In genomic region chr6:19812512-19813119, GRCh38 we compare ENCODE assay signal across 8 cellular contexts. TPM values are rescaled to one million over a fixed set of nuclear protein-coding genes. Genes with fewer than 3 reads are reported as not detected.
DNase-seq lines count a peak whose midpoint lies in the region; ATAC-seq and TF ChIP-seq lines count a peak whose summit lies in the region.

No MANE protein-coding gene starts in this region.

- no peak overlapping the region for H3K4me3 ChIP-seq in ascending aorta

- no peaks in the 10 kb centered on the region for H3K36me3 Mint-ChIP-seq in activated T-cell treated with anti-CD3 and anti-CD28 coated beads, Interleukin-2, amount 50 U/mL, for 72 hours (ENCODE audit: insufficient read depth in 2 of 2)

- intact Hi-C loops in ascending aorta (cut with DNase I) = loop anchor here (2.0 kb wide), 1 partner anchor 38 kb away; no protein-coding TSS in a partner anchor

- H3K4me1 ChIP-seq in ascending aorta = no peaks in the 10 kb centered on the region

- no peaks in the 10 kb centered on the region for H3K4me1 Mint-ChIP-seq in activated T-cell treated with anti-CD3 and anti-CD28 coated beads, Interleukin-2, amount 50 U/mL, for 72 hours (ENCODE audit: low read depth)

- DNase-seq in Caki2 (ENCODE audit: low read depth) (peak; percentile 55), ascending aorta (ENCODE audit: low spot score in 2 of 2) (no peak), kidney tubule cell (ENCODE audit: low spot score) (peak; percentile 65), NCI-H1436 (lab: John Stamatoyannopoulos, UW) (no peak), NCI-H774 (lab: John Stamatoyannopoulos, UW) (no peak), UCSD-AML1 (lab: John Stamatoyannopoulos, UW; ENCODE audit: unreplicated experiment) (no peak)
- no peak for DNase-seq in activated T-cell treated with anti-CD3 and anti-CD28 coated beads, Interleukin-2, amount 50 U/mL, for 72 hours

- peaks cover 10% of the 10 kb centered on the region for H3K27me3 Mint-ChIP-seq in activated T-cell treated with anti-CD3 and anti-CD28 coated beads, Interleukin-2, amount 50 U/mL, for 72 hours (ENCODE audit: low read depth)

- in situ Hi-C loops in Caki2 (cut with HindIII; ENCODE audit: low pct_unique_long_range_greater_than_20kb, low sequenced_read_pairs) = no loop called here

- H3K9me3 ChIP-seq in ascending aorta = peaks cover 0 to 10% of the 10 kb centered on the region in 2 donors

- H3K27me3 ChIP-seq in ascending aorta = no peaks in the 10 kb centered on the region

- H3K27ac ChIP-seq in ascending aorta = no peak overlapping the region

- ATAC-seq in HG03060 (IDR thresholded peaks at IDR 0.05; ENCODE audit: low read depth, unreplicated experiment) = peak; percentile 49
- no peak for ATAC-seq in activated T-cell treated with anti-CD3 and anti-CD28 coated beads, Interleukin-2, amount 50 U/mL, for 72 hours (replicated peaks in 1 of 2)

- H3K36me3 ChIP-seq in ascending aorta = no peaks in the 10 kb centered on the region

- H3K4me3 Mint-ChIP-seq in activated T-cell treated with anti-CD3 and anti-CD28 coated beads, Interleukin-2, amount 50 U/mL, for 72 hours = no peak overlapping the region

- peaks cover 0 to 3% of the 10 kb centered on the region in 2 donors for H3K9me3 Mint-ChIP-seq in activated T-cell treated with anti-CD3 and anti-CD28 coated beads, Interleukin-2, amount 50 U/mL, for 72 hours

- H3K27ac Mint-ChIP-seq in activated T-cell treated with anti-CD3 and anti-CD28 coated beads, Interleukin-2, amount 50 U/mL, for 72 hours = no peak overlapping the region

- TF ChIP-seq CTCF in ascending aorta (IDR thresholded peaks at IDR 0.05) = peak in 2 of 3 experiments; percentile 54 to 58

RNA-seq across cellular contexts. Expression of gene ID4, which starts 24.6 kb away (rescaled TPM):
- 69.8 and 73.3 TPM in 2 replicates for total RNA-seq in Caki2 (2014; rRNA removed; shearing (Covaris generic); ENCODE audit: low replicate concordance)
- total RNA-seq in ascending aorta = 103 TPM
- not detected for total RNA-seq in activated T-cell treated with anti-CD3 and anti-CD28 coated beads, Interleukin-2, amount 50 U/mL, for 72 hours

Comparison
In these comparisons a context has a peak if more than half of its experiments do, and no peak if none do; other contexts are left out.
1. DNase-seq: peak in Caki2 (single experiment) and kidney tubule cell (single experiment); none in ascending aorta (0 of 2), NCI-H1436 (single experiment), NCI-H774 (single experiment), UCSD-AML1 (single experiment) and activated T-cell treated with anti-CD3 and anti-CD28 coated beads, Interleukin-2, amount 50 U/mL, for 72 hours (0 of 2).
2. RNA of gene ID4, which starts 24.6 kb away (total RNA-seq): 103 TPM in ascending aorta (single experiment) and 69.8 to 73.3 TPM in Caki2; not detected in activated T-cell treated with anti-CD3 and anti-CD28 coated beads, Interleukin-2, amount 50 U/mL, for 72 hours; every median in the first group is over 10 times any median in the second.